ENCODE assay signal across 8 cellular contexts in genomic region chr14:68627868-68628604, GRCh38.
DNase-seq lines count a peak whose midpoint lies in the region; ATAC-seq lines count a peak whose summit lies in the region.

No MANE protein-coding gene starts in this region.

- peak overlapping the region; percentile 65; the same call in 1 of the 2 replicates for H3K9ac ChIP-seq in iPS-20b (ENCODE audit: low read depth, low read length)

- peaks cover 16% of the 10 kb centered on the region for H3K27me3 Mint-ChIP-seq in activated naive CD8-positive, alpha-beta T cell treated with anti-CD3 and anti-CD28 coated beads, Interleukin-2, amount 10 ng/mL, durations not matched to agents 7 days and 5 days

- no peak overlapping the region for H3K27ac ChIP-seq in iPS-20b (ENCODE audit: low read length)

- peak; percentile 69 for ATAC-seq in activated naive CD8-positive, alpha-beta T cell treated with anti-CD3 and anti-CD28 coated beads, Interleukin-2, amount 10 ng/mL, durations not matched to agents 7 days and 5 days (ENCODE audit: low read depth)
- no peak for ATAC-seq in GM19452 (IDR thresholded peaks at IDR 0.05; ENCODE audit: unreplicated experiment)

- H3K9me3 ChIP-seq in iPS-20b (ENCODE audit: insufficient read depth, low read depth, low read length) = no peaks in the 10 kb centered on the region

- peak overlapping the region; percentile 53 for H3K4me3 ChIP-seq in iPS-20b (ENCODE audit: low read length)

- H3K4me1 ChIP-seq in iPS-20b (ENCODE audit: insufficient read depth, low read length) = peaks cover 9% of the 10 kb centered on the region; the same call in 1 of the 2 replicates

- H3K4me3 Mint-ChIP-seq in activated naive CD8-positive, alpha-beta T cell treated with anti-CD3 and anti-CD28 coated beads, Interleukin-2, amount 10 ng/mL, durations not matched to agents 7 days and 5 days = peak overlapping the region; percentile 57

- no peak overlapping the region for H3K27ac Mint-ChIP-seq in activated naive CD8-positive, alpha-beta T cell treated with anti-CD3 and anti-CD28 coated beads, Interleukin-2, amount 10 ng/mL, durations not matched to agents 7 days and 5 days

- H3K27me3 ChIP-seq in iPS-20b (ENCODE audit: insufficient read depth, low read length) = peaks cover 5% of the 10 kb centered on the region; the same call in 1 of the 2 replicates

- no peaks in the 10 kb centered on the region for H3K36me3 ChIP-seq in iPS-20b (ENCODE audit: insufficient read depth, low read depth, low read length)

- peak; percentile 58 for DNase-seq in NCI-H748 (lab: John Stamatoyannopoulos, UW; ENCODE audit: unreplicated experiment)
- no peak for DNase-seq in NCI-H748 treated with DMSO at 0.1 percent for 48 hours (lab: John Stamatoyannopoulos, UW)
- peak; percentile 56 for DNase-seq in activated naive CD8-positive, alpha-beta T cell treated with anti-CD3 and anti-CD28 coated beads, Interleukin-2, amount 10 ng/mL, durations not matched to agents 7 days and 5 days
- peak; percentile 31 to 55 for DNase-seq in stimulated activated CD4-positive, alpha-beta T cell treated with anti-CD3 and anti-CD28 coated beads, Interleukin-15, amount 100 ng/mL, for 1 hour (ENCODE audit: low read depth in 1 of 2, low spot score in 1 of 2)
- no peak for DNase-seq in NCI-H1105 (lab: John Stamatoyannopoulos, UW)
- DNase-seq in NCI-H82 (lab: John Stamatoyannopoulos, UW) = no peak

- no peaks in the 10 kb centered on the region for H3K36me3 Mint-ChIP-seq in activated naive CD8-positive, alpha-beta T cell treated with anti-CD3 and anti-CD28 coated beads, Interleukin-2, amount 10 ng/mL, durations not matched to agents 7 days and 5 days

- POLR2A ChIA-PET in activated naive CD8-positive, alpha-beta T cell treated with anti-CD3 and anti-CD28 coated beads, Interleukin-2, amount 10 ng/mL, durations not matched to agents 7 days and 5 days (lab: Charles Lee) = interaction anchor here (1.0 kb wide), 1 partner anchor 154 kb away, joined by 3 read pairs; no protein-coding TSS in a partner anchor

- H3K4me1 Mint-ChIP-seq in activated naive CD8-positive, alpha-beta T cell treated with anti-CD3 and anti-CD28 coated beads, Interleukin-2, amount 10 ng/mL, durations not matched to agents 7 days and 5 days = peaks cover 5% of the 10 kb centered on the region

- no peaks in the 10 kb centered on the region for H3K9me3 Mint-ChIP-seq in activated naive CD8-positive, alpha-beta T cell treated with anti-CD3 and anti-CD28 coated beads, Interleukin-2, amount 10 ng/mL, durations not matched to agents 7 days and 5 days

Comparison
In these comparisons a context has a peak if more than half of its experiments do, and no peak if none do; other contexts are left out.
1. DNase-seq: peak in NCI-H748 (single experiment), activated naive CD8-positive, alpha-beta T cell treated with anti-CD3 and anti-CD28 coated beads, Interleukin-2, amount 10 ng/mL, durations not matched to agents 7 days and 5 days (single experiment) and stimulated activated CD4-positive, alpha-beta T cell treated with anti-CD3 and anti-CD28 coated beads, Interleukin-15, amount 100 ng/mL, for 1 hour (2 of 2); none in NCI-H748 treated with DMSO at 0.1 percent for 48 hours (single experiment), NCI-H1105 (single experiment) and NCI-H82 (single experiment).